Comparison of ENCODE assay signal across 17 cellular contexts in the genomic region with DNA sequence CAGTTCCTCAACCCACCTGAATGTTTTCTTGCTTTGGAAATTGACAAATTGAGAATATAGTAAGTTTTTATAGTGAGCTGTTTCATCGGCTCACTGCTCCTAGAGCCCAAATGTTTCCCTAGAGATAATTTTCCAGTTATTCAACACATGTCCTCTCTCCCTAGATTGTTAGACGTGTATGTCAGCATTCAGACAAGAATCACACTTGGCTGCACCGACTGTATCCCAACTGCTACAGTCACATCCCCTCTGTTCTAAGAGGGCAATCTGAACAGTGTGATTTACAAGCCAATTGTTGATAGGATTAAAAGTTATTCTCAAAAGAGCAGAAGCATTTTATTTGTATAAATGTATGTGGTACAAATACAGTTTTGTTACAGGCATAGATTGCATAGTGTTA.
DNase-seq lines count a peak whose midpoint lies in the region; ATAC-seq and TF ChIP-seq lines count a peak whose summit lies in the region.
"Had no signal": no experiment of that assay in that cellular context is flagged by ENCODE, and none has a peak within 500 bp of the region (broad histone marks: within the 10 kb centered on the region; RNA-seq: fewer than 3 reads in every experiment).

No MANE protein-coding gene starts in this region.

- H2AFZ ChIP-seq in PC-3 (ENCODE audit: low read length) (no peak overlapping the region), osteoblast (ENCODE audit: low read length) (peak overlapping the region; percentile 8)

- H3K27me3 ChIP-seq in PC-3 (ENCODE audit: low read length): no peaks in the 10 kb centered on the region
- no peaks in the 10 kb centered on the region for H3K27me3 ChIP-seq in osteoblast (ENCODE audit: insufficient read depth, low read length)
- H3K27me3 ChIP-seq: BE2C had no signal

- CTCF ChIA-PET in PC-3 (lab: Charles Lee): no interaction called here

- H3K27ac ChIP-seq in PC-3 (ENCODE audit: low read length) (peak overlapping the region; percentile 64; the same call in 1 of the 2 replicates), osteoblast (ENCODE audit: low read depth, low read length) (peak overlapping the region; percentile 64)

- H3F3A ChIP-seq in PC-3 (ENCODE audit: low read length, unreplicated experiment): no peaks in the 10 kb centered on the region

- H3K36me3 ChIP-seq in PC-3 (ENCODE audit: low read depth, low read length) (no peaks in the 10 kb centered on the region), osteoblast (ENCODE audit: insufficient read depth, low read length) (no peaks in the 10 kb centered on the region)
- H3K36me3 ChIP-seq: BE2C had no signal

- intact Hi-C loops in PC-3 (cut with micrococcal nuclease): loop anchor here (5.0 kb wide), 1 partner anchor 120 kb away; a partner anchor contains a TSS

- H3K9me3 Mint-ChIP-seq in chondrocyte (ENCODE audit: low read depth) (no peaks in the 10 kb centered on the region), immature natural killer cell (peaks cover 0 to 2% (median 0%) of the 10 kb centered on the region in 6 donors)
- H3K9me3 Mint-ChIP-seq: CD8-positive, alpha-beta memory T cell; H9 had no signal

- H3K36me3 Mint-ChIP-seq in chondrocyte (ENCODE audit: low read depth): peaks cover 29% of the 10 kb centered on the region
- no peaks in the 10 kb centered on the region for H3K36me3 Mint-ChIP-seq in immature natural killer cell
- H3K36me3 Mint-ChIP-seq: CD4-positive, CD25-positive, alpha-beta regulatory T cell; CD8-positive, alpha-beta memory T cell had no signal

- H3K4me1 Mint-ChIP-seq in chondrocyte (ENCODE audit: low read depth) (peaks cover 71% of the 10 kb centered on the region), immature natural killer cell (no peaks in the 10 kb centered on the region)
- H3K4me1 Mint-ChIP-seq: CD4-positive, CD25-positive, alpha-beta regulatory T cell; CD8-positive, alpha-beta memory T cell; H9 had no signal

- TF ChIP-seq CTCF in PC-3 (conservative IDR thresholded peaks at IDR 0.05; ENCODE audit: low read depth, low read length) (no peak), chondrocyte (IDR thresholded peaks at IDR 0.05) (no peak), osteoblast (IDR thresholded peaks at IDR 0.05; ENCODE audit: extremely low read depth, low read depth, low read length) (no peak)

- H4K20me1 ChIP-seq in PC-3 (ENCODE audit: low read length) (no peaks in the 10 kb centered on the region), osteoblast (ENCODE audit: insufficient read depth, low read length) (no peaks in the 10 kb centered on the region)

- no peak overlapping the region for H3K4me3 ChIP-seq in PC-3 (ENCODE audit: low read length)
- H3K4me3 ChIP-seq in osteoblast (ENCODE audit: insufficient read depth, low read length): no peak overlapping the region

- no peaks in the 10 kb centered on the region for H3K9me2 ChIP-seq in PC-3 (replicated peaks; ENCODE audit: low read length)

- ATAC-seq in PC-3: no peak

- H3K4me1 ChIP-seq in PC-3 (ENCODE audit: insufficient read depth, low read length): peaks cover 13% of the 10 kb centered on the region
- peaks cover 52% of the 10 kb centered on the region for H3K4me1 ChIP-seq in osteoblast (ENCODE audit: insufficient read depth, low read length)
- H3K4me1 ChIP-seq: BE2C had no signal

- H3K27me3 Mint-ChIP-seq in chondrocyte (ENCODE audit: low read depth) (no peaks in the 10 kb centered on the region), immature natural killer cell (ENCODE audit: low read depth in 3 of 3) (peaks cover 0 to 4% (median 0%) of the 10 kb centered on the region in 3 donors)

- H3K9me3 ChIP-seq in PC-3 (ENCODE audit: low read length) (no peaks in the 10 kb centered on the region), osteoblast (ENCODE audit: low read depth, low read length) (no peaks in the 10 kb centered on the region)
- H3K9me3 ChIP-seq: BE2C had no signal

- no peak overlapping the region for H3K9ac ChIP-seq in PC-3 (ENCODE audit: low read length)

- H3K4me2 ChIP-seq in PC-3 (ENCODE audit: low read length) (no peak overlapping the region), osteoblast (ENCODE audit: insufficient read depth, low read length) (no peak overlapping the region)

- POLR2A ChIA-PET in PC-3 (lab: Charles Lee; ENCODE audit: unreplicated experiment): no interaction called here

- H3K27ac Mint-ChIP-seq in chondrocyte (ENCODE audit: unreplicated experiment) (peak overlapping the region; percentile 93), immature natural killer cell (no peak overlapping the region)
- H3K27ac Mint-ChIP-seq: CD4-positive, CD25-positive, alpha-beta regulatory T cell; CD8-positive, alpha-beta memory T cell; H9 had no signal

- H3K79me2 ChIP-seq in PC-3 (ENCODE audit: low read length) (no peaks in the 10 kb centered on the region), osteoblast (ENCODE audit: insufficient read depth, low read length) (no peaks in the 10 kb centered on the region)

- no peak for DNase-seq in PC-3
- DNase-seq in chondrocyte (ENCODE audit: low spot score): no peak
- DNase-seq in osteoblast (ENCODE audit: insufficient read length, low spot score, missing footprints): no peak
- no peak for DNase-seq in NCI-H1092 treated with DMSO at 0.1 percent for 48 hours (lab: John Stamatoyannopoulos, UW)
- DNase-seq in immature natural killer cell: no peak
- DNase-seq in activated CD4-positive, alpha-beta T cell treated with anti-CD3 and anti-CD28 coated beads for 1 hour: no peak
- no peak for DNase-seq in pons (ENCODE audit: low spot score)
- DNase-seq: ACHN; BE2C; C1 segment of cervical spinal cord; CD4-positive, CD25-positive, alpha-beta regulatory T cell; CD8-positive, alpha-beta memory T cell; COR-L47; DMS 273 treated with DMSO at 0.1 percent for 48 hours; DMS53; DND-41; H9 had no signal

- H3K4me3 Mint-ChIP-seq in chondrocyte (ENCODE audit: unreplicated experiment) (no peak overlapping the region), immature natural killer cell (no peak overlapping the region)
- H3K4me3 Mint-ChIP-seq: CD4-positive, CD25-positive, alpha-beta regulatory T cell; CD8-positive, alpha-beta memory T cell; H9 had no signal

- BruUV-seq in PC-3 (replicated peaks; lab: Mats Ljungman, UMichigan): no TSS peak
